Comparison of ENCODE assay signal across 8 cellular contexts in the genomic region with DNA sequence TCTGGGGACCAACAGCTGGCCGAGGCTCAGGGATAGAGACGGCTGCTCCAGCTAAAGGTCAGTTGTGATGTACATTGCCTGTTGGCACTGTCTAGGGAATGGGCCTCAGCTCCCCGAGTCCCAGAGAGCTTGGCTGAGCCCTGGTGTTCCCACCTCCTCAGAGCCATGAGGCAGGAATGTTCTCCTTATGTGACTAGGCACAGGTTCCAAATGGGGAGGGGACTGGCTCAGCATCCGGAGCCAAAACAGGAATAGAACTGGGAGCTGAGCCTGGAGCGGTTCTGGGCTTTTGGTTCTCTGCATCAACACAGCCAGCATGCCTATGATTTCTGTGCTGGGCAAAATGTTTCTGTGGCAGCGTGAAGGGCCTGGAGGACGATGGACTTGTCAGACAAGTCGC. TPM values are rescaled to one million over a fixed set of nuclear protein-coding genes. Genes with fewer than 3 reads are reported as not detected.
DNase-seq lines count a peak whose midpoint lies in the region; ATAC-seq, FAIRE-seq and TF ChIP-seq lines count a peak whose summit lies in the region.

Gene FAM131A (plus strand): TSS at position 286 of the 400 bp plus-strand sequence. CDS start 31 bp downstream, at position 317.

- peaks cover 4% of the 10 kb centered on the region for H3K9me1 ChIP-seq in keratinocyte (ENCODE audit: control insufficient read depth, extremely low read depth, insufficient read depth, low read length)

- H3K4me3 ChIP-seq in breast epithelium: peak within 1 kb of the TSS; percentile 83 to 87 (median 84)
- peak within 1 kb of the TSS; percentile 52 to 78 (median 72) for H3K4me3 ChIP-seq in keratinocyte (ENCODE audit: control insufficient read depth in 2 of 3, extremely low read depth in 1 of 3, insufficient read depth in 2 of 3, low read depth in 1 of 3, low read length in 3 of 3)
- H3K4me3 ChIP-seq in skin epidermis: peak within 1 kb of the TSS; percentile 55 to 91 (median 78)

- H3K9ac ChIP-seq in keratinocyte (ENCODE audit: control insufficient read depth, extremely low read depth, insufficient read depth, low read length): peak within 1 kb of the TSS; percentile 88

- TF ChIP-seq CTCF in breast epithelium (IDR thresholded peaks at IDR 0.05) (no peak), keratinocyte (optimal IDR thresholded peaks at IDR 0.05 in 1 of 3, IDR thresholded peaks at IDR 0.05 in 1 of 3, conservative IDR thresholded peaks at IDR 0.05 in 1 of 3; ENCODE audit: extremely low read depth in 1 of 3, insufficient read depth in 2 of 3, low read length in 3 of 3) (no peak)

- H2AFZ ChIP-seq in keratinocyte (ENCODE audit: control insufficient read depth, low read length): no peak within 1 kb of the TSS

- intact Hi-C loops in breast epithelium (cut with DNase I; ENCODE audit: low total_unique reads): no loop called here

- peaks cover 28% of the 10 kb centered on the region for H3K79me2 ChIP-seq in keratinocyte (ENCODE audit: control insufficient read depth, insufficient read depth, low read length)

- H3K4me1 Mint-ChIP-seq in activated T-cell treated with anti-CD3 and anti-CD28 coated beads, Interleukin-2, amount 50 U/mL, for 24 hours (ENCODE audit: low read depth): peaks cover 52% of the 10 kb centered on the region

- peak within 1 kb of the TSS; percentile 83 for H3K27ac Mint-ChIP-seq in activated T-cell treated with anti-CD3 and anti-CD28 coated beads, Interleukin-2, amount 50 U/mL, for 24 hours

- peaks cover 39% of the 10 kb centered on the region for H3K36me3 Mint-ChIP-seq in activated T-cell treated with anti-CD3 and anti-CD28 coated beads, Interleukin-2, amount 50 U/mL, for 24 hours (ENCODE audit: low read depth)

- H3K4me2 ChIP-seq in keratinocyte (ENCODE audit: control insufficient read depth, extremely low read depth, insufficient read depth, low read depth, low read length): peak within 1 kb of the TSS; percentile 90

- dilution Hi-C loops in keratinocyte (cut with MboI; ENCODE audit: extremely low pct_ligation_motif_present, low sequenced_read_pairs): no loop called here

- TF ChIP-seq POLR2A in breast epithelium (IDR thresholded peaks at IDR 0.05): no peak
- no peak for TF ChIP-seq POLR2A in erythroblast (IDR thresholded peaks at IDR 0.05; ENCODE audit: low read length)

- H3K36me3 ChIP-seq in breast epithelium (peaks cover 5% of the 10 kb centered on the region), keratinocyte (ENCODE audit: control insufficient read depth in 2 of 2, extremely low read depth in 1 of 2, insufficient read depth in 2 of 2, low read length in 2 of 2) (peaks cover 19 to 35% of the 10 kb centered on the region in 2 experiments)

- DNase-seq in activated T-cell treated with anti-CD3 and anti-CD28 coated beads, Interleukin-2, amount 50 U/mL, for 24 hours: no peak
- DNase-seq in activated T-cell treated with anti-CD3 and anti-CD28 coated beads, Interleukin-2, amount 50 U/mL, for 1 hour: no peak
- peak in 1 of 2 donors; percentile 72 for DNase-seq in breast epithelium (ENCODE audit: low spot score in 2 of 2)
- no peak for DNase-seq in keratinocyte (ENCODE audit: low read depth, low spot score)
- no peak for DNase-seq in erythroblast (lab: John Stamatoyannopoulos, UW)
- DNase-seq in NCI-H226: no peak

- peaks cover 8 to 11% of the 10 kb centered on the region in 2 donors for H3K4me1 ChIP-seq in breast epithelium
- peaks cover 88% of the 10 kb centered on the region for H3K4me1 ChIP-seq in keratinocyte (ENCODE audit: control insufficient read depth, extremely low read depth, insufficient read depth, low read length)

- H4K20me1 ChIP-seq in keratinocyte (ENCODE audit: control insufficient read depth, extremely low read depth, insufficient read depth, low read length): peaks cover 13% of the 10 kb centered on the region

- H3K27me3 Mint-ChIP-seq in activated T-cell treated with anti-CD3 and anti-CD28 coated beads, Interleukin-2, amount 50 U/mL, for 24 hours: no peaks in the 10 kb centered on the region

- no peaks in the 10 kb centered on the region for H3K9me3 ChIP-seq in breast epithelium
- no peaks in the 10 kb centered on the region for H3K9me3 ChIP-seq in keratinocyte (ENCODE audit: control insufficient read depth, low read depth, low read length)

- H3K4me3 Mint-ChIP-seq in activated T-cell treated with anti-CD3 and anti-CD28 coated beads, Interleukin-2, amount 50 U/mL, for 24 hours: peak within 1 kb of the TSS; percentile 79

- H3K27ac ChIP-seq in breast epithelium (peak within 1 kb of the TSS; percentile 98), keratinocyte (ENCODE audit: control insufficient read depth, insufficient read depth, low read length) (peak within 1 kb of the TSS; percentile 85), skin epidermis (peak within 1 kb of the TSS in 20 of 21 experiments; percentile 86 to 99 (median 96))

- FAIRE-seq in keratinocyte (lab: Jason Lieb, UNC): no peak

- no peak for ATAC-seq in HG02678 (IDR thresholded peaks at IDR 0.05; ENCODE audit: unreplicated experiment)

- no peaks in the 10 kb centered on the region for H3K9me3 Mint-ChIP-seq in activated T-cell treated with anti-CD3 and anti-CD28 coated beads, Interleukin-2, amount 50 U/mL, for 24 hours

- no peaks in the 10 kb centered on the region for H3K27me3 ChIP-seq in breast epithelium
- H3K27me3 ChIP-seq in keratinocyte (ENCODE audit: control insufficient read depth, extremely low read depth, insufficient read depth, low read length): no peaks in the 10 kb centered on the region

RNA-seq across cellular contexts. Expression of gene FAM131A, which starts in this region (rescaled TPM):
- 10 to 100 TPM; 18.7 to 32.4 (median 26.5) TPM for total RNA-seq in breast epithelium
- polyA plus RNA-seq in keratinocyte: 10.8 to 17.4 TPM (median 12.1 TPM) in 3 replicates
- 8.9 TPM for polyA plus RNA-seq in keratinocyte (2011; ENCODE audit: low read depth)
- polyA plus RNA-seq in keratinocyte (2011; cell fraction: cytosol; rRNA removed): 5.6 and 17.2 TPM in 2 replicates
- polyA plus RNA-seq in keratinocyte (2011; cell fraction: nucleus; rRNA removed): 16.2 and 17.3 TPM in 2 replicates
- 8.7 and 23.6 TPM in 2 replicates for polyA plus RNA-seq in keratinocyte (2012; ENCODE audit: low replicate concordance)
- 7.2 to 17.9 TPM (median 7.8 TPM) in 3 replicates for polyA minus RNA-seq in keratinocyte
- 16.1 TPM for polyA minus RNA-seq in keratinocyte (2011; cell fraction: cytosol; rRNA and poly(A)+ RNA removed)
- 8.5 and 9.5 TPM in 2 replicates for polyA minus RNA-seq in keratinocyte (2011; cell fraction: nucleus; rRNA and poly(A)+ RNA removed)
